ENCODE assay signal across 1 cellular context in the genomic region with DNA sequence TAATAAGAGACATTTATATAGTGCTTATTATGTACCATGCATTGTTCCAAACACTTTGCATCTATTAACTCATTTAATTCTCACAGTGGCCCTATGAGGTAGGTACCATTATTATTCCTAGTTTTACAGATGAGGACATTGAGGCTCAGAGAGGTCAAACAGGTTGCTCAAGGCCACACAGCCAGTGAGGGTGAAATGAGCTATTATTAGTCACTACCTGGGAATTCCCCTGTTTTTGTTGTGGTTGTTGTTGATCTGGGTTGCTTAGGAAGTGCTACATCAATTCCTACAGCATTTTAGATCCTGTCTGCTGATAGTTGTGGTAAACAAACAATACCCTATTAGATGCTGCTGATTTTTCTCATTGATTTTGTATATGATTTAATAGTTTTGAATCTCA.
TF ChIP-seq lines count a peak whose summit lies in the region.

No MANE protein-coding gene starts in this region.

TF ChIP-seq in GM12878, 131 proteins besides CTCF, POLR2A, EP300 and RAD21:
- TF ChIP-seq BMI1 (IDR thresholded peaks at IDR 0.05; ENCODE audit: borderline replicate concordance): no peak
- no peak for TF ChIP-seq SUZ12 (IDR thresholded peaks at IDR 0.05; ENCODE audit: unreplicated experiment)
- TF ChIP-seq, protein P1, sequence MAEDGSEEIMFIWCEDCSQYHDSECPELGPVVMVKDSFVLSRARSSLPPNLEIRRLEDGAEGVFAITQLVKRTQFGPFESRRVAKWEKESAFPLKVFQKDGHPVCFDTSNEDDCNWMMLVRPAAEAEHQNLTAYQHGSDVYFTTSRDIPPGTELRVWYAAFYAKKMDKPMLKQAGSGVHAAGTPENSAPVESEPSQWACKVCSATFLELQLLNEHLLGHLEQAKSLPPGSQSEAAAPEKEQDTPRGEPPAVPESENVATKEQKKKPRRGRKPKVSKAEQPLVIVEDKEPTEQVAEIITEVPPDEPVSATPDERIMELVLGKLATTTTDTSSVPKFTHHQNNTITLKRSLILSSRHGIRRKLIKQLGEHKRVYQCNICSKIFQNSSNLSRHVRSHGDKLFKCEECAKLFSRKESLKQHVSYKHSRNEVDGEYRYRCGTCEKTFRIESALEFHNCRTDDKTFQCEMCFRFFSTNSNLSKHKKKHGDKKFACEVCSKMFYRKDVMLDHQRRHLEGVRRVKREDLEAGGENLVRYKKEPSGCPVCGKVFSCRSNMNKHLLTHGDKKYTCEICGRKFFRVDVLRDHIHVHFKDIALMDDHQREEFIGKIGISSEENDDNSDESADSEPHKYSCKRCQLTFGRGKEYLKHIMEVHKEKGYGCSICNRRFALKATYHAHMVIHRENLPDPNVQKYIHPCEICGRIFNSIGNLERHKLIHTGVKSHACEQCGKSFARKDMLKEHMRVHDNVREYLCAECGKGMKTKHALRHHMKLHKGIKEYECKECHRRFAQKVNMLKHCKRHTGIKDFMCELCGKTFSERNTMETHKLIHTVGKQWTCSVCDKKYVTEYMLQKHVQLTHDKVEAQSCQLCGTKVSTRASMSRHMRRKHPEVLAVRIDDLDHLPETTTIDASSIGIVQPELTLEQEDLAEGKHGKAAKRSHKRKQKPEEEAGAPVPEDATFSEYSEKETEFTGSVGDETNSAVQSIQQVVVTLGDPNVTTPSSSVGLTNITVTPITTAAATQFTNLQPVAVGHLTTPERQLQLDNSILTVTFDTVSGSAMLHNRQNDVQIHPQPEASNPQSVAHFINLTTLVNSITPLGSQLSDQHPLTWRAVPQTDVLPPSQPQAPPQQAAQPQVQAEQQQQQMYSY (CRISPR knock-in tag; IDR thresholded peaks at IDR 0.05): no peak
- TF ChIP-seq LARP7 (IDR thresholded peaks at IDR 0.05): no peak
- TF ChIP-seq YBX1 (IDR thresholded peaks at IDR 0.05): no peak
- TF ChIP-seq RCOR1 (conservative IDR thresholded peaks at IDR 0.05; ENCODE audit: low read depth, low read length): no peak
- no peak for TF ChIP-seq CHD4 (IDR thresholded peaks at IDR 0.05)
- no peak for TF ChIP-seq POLR2AphosphoS2 (IDR thresholded peaks at IDR 0.05; ENCODE audit: low read depth, low read length)
- TF ChIP-seq MXI1 (IDR thresholded peaks at IDR 0.05; ENCODE audit: low read depth, low read length): no peak
- no peak for TF ChIP-seq KDM1A (IDR thresholded peaks at IDR 0.05; ENCODE audit: borderline replicate concordance)
- no peak for TF ChIP-seq EED (IDR thresholded peaks at IDR 0.05; ENCODE audit: low read depth)
- no peak for TF ChIP-seq ZNF217 (IDR thresholded peaks at IDR 0.05)
- no peak for TF ChIP-seq SMARCA5 (IDR thresholded peaks at IDR 0.05)
- TF ChIP-seq EZH2 (IDR thresholded peaks at IDR 0.05; ENCODE audit: borderline replicate concordance, control insufficient read depth, low read depth, low read length): no peak
- TF ChIP-seq PAX8 (IDR thresholded peaks at IDR 0.05): no peak
- TF ChIP-seq KLF5 (IDR thresholded peaks at IDR 0.05; ENCODE audit: partially characterized antibody): no peak
- no peak for TF ChIP-seq ETV6 (conservative IDR thresholded peaks at IDR 0.05 in 1 of 2, IDR thresholded peaks at IDR 0.05 in 1 of 2; ENCODE audit: borderline replicate concordance in 1 of 2, low read depth in 1 of 2)
- TF ChIP-seq BACH1 (IDR thresholded peaks at IDR 0.05; ENCODE audit: borderline replicate concordance): no peak
- TF ChIP-seq STAT3 (IDR thresholded peaks at IDR 0.05; ENCODE audit: low read depth, low read length): no peak
